ENCODE assay signal across 12 cellular contexts in genomic region chr1:116988248-116988647, GRCh38. TPM values are rescaled to one million over a fixed set of nuclear protein-coding genes. Genes with fewer than 3 reads are reported as not detected.
A peak's percentile ranks its signal among the peaks of the same experiment; 100 is the strongest.
DNase-seq lines count a peak whose midpoint lies in the region; ATAC-seq and TF ChIP-seq lines count a peak whose summit lies in the region.
"Had no signal": no experiment of that assay in that cellular context is flagged by ENCODE, and none has a peak within 500 bp of the region (broad histone marks: within the 10 kb centered on the region; RNA-seq: fewer than 3 reads in every experiment).

No MANE protein-coding gene starts in this region.

- H3K36me3 ChIP-seq in ACC112 (ENCODE audit: insufficient read depth, low read length) (no peaks in the 10 kb centered on the region), mammary epithelial cell (ENCODE audit: insufficient read depth, low read length) (peaks cover 2% of the 10 kb centered on the region), right atrium auricular region (peaks cover 11% of the 10 kb centered on the region)
- H3K36me3 ChIP-seq: BLaER1 had no signal

- 54% methylated on average over 7 of the region's 7 CpGs for WGBS in mammary epithelial cell (ENCODE audit: low coverage, missing lambda C conversion rate)

- dilution Hi-C loops in mammary epithelial cell (cut with HindIII; ENCODE audit: low sequenced_read_pairs) = no loop called here

- intact Hi-C loops in mammary epithelial cell (cut with micrococcal nuclease) = loop anchor here (5.0 kb wide), 1 partner anchor 64 kb away; no protein-coding TSS in a partner anchor

- no TSS peak for BruUV-seq in mammary epithelial cell (replicated peaks; lab: Mats Ljungman, UMichigan)

- H2AFZ ChIP-seq in ACC112 (ENCODE audit: low read length, unreplicated experiment) (no peak overlapping the region), mammary epithelial cell (ENCODE audit: low read depth, low read length) (no peak overlapping the region)

- H3K27me3 ChIP-seq in ACC112 (ENCODE audit: insufficient read depth, low read length) (no peaks in the 10 kb centered on the region), mammary epithelial cell (ENCODE audit: insufficient read depth, low read length) (no peaks in the 10 kb centered on the region), right atrium auricular region (no peaks in the 10 kb centered on the region)
- H3K27me3 ChIP-seq: BLaER1, cardiac muscle cell had no signal

- DNase-seq in M059J (ENCODE audit: low read depth) (peak; percentile 86), mammary epithelial cell (peak; percentile 16), right atrium auricular region (ENCODE audit: low spot score) (no peak), UCSD-AML1 (lab: John Stamatoyannopoulos, UW; ENCODE audit: unreplicated experiment) (no peak), amniotic stem cell (lab: John Stamatoyannopoulos, UW) (no peak)
- no peak for DNase-seq in activated CD8-positive, alpha-beta memory T cell treated with anti-CD3 and anti-CD28 coated beads for 24 hours
- DNase-seq: MM.1S, SIG-M5 had no signal

- no peaks in the 10 kb centered on the region for H4K20me1 ChIP-seq in mammary epithelial cell (ENCODE audit: insufficient read depth, low read length)
- H4K20me1 ChIP-seq: BLaER1 had no signal

- TF ChIP-seq CTCF in mammary epithelial cell (conservative IDR thresholded peaks at IDR 0.05 in 1 of 2, IDR thresholded peaks at IDR 0.05 in 1 of 2; ENCODE audit: extremely low read depth in 1 of 2, insufficient read depth in 1 of 2, low read depth in 1 of 2, low read length in 2 of 2) (no peak), right atrium auricular region (IDR thresholded peaks at IDR 0.05) (no peak)

- no peak overlapping the region for H3K4me3 ChIP-seq in ACC112 (ENCODE audit: low read depth, low read length)
- H3K4me3 ChIP-seq in mammary epithelial cell (replicated peaks in 1 of 3; ENCODE audit: insufficient read depth in 1 of 3, low read depth in 2 of 3, low read length in 3 of 3) = no peak overlapping the region
- no peak overlapping the region for H3K4me3 ChIP-seq in right atrium auricular region
- H3K4me3 ChIP-seq: BLaER1, cardiac muscle cell had no signal

- H3K4me1 ChIP-seq in ACC112 (ENCODE audit: control insufficient read depth, insufficient read depth, low read length, unreplicated experiment) = peaks cover 54% of the 10 kb centered on the region
- H3K4me1 ChIP-seq in mammary epithelial cell (ENCODE audit: insufficient read depth, low read length) = peaks cover 46% of the 10 kb centered on the region
- peaks cover 0 to 51% of the 10 kb centered on the region in 2 donors for H3K4me1 ChIP-seq in right atrium auricular region

- no peak overlapping the region for H3K9ac ChIP-seq in mammary epithelial cell (ENCODE audit: insufficient read depth, low read length)
- H3K9ac ChIP-seq: BLaER1 had no signal

- H3K9me3 ChIP-seq in mammary epithelial cell (replicated peaks; ENCODE audit: insufficient read depth, low read length) = no peaks in the 10 kb centered on the region
- no peaks in the 10 kb centered on the region for H3K9me3 ChIP-seq in right atrium auricular region
- H3K9me3 ChIP-seq: BLaER1 had no signal

- H3K79me2 ChIP-seq in ACC112 (ENCODE audit: control insufficient read depth, insufficient read depth, low read length, unreplicated experiment) = no peaks in the 10 kb centered on the region
- H3K79me2 ChIP-seq in mammary epithelial cell (ENCODE audit: insufficient read depth, low read length) = peaks cover 7% of the 10 kb centered on the region

- peak overlapping the region; percentile 99 for H3K27ac ChIP-seq in ACC112 (ENCODE audit: low read depth, low read length)
- H3K27ac ChIP-seq in mammary epithelial cell (ENCODE audit: insufficient read depth, low read depth, low read length) = no peak overlapping the region
- H3K27ac ChIP-seq in right atrium auricular region = peak overlapping the region; percentile 58 to 59
- H3K27ac ChIP-seq: BLaER1, cardiac muscle cell had no signal

- ATAC-seq in HG03520 (IDR thresholded peaks at IDR 0.05; ENCODE audit: unreplicated experiment) = no peak

- CTCF ChIA-PET in mammary epithelial cell (lab: Charles Lee; ENCODE audit: low non-redundant PET) = no interaction called here

- in situ Hi-C loops in mammary epithelial cell (cut with MboI; ENCODE audit: low sequenced_read_pairs in 2 of 2) = no loop called here

- H3K4me2 ChIP-seq in mammary epithelial cell (ENCODE audit: insufficient read depth, low read depth, low read length) = peak overlapping the region; percentile 16
- H3K4me2 ChIP-seq: BLaER1 had no signal

RNA-seq across cellular contexts. Expression of gene CD101, which starts 13.3 kb away (rescaled TPM):
- total RNA-seq in M059J (2014; rRNA removed; shearing (Covaris generic)) = 0.07 and 1.2 TPM in 2 replicates
- total RNA-seq in mammary epithelial cell = 1 to 10 TPM in 1 of 2 donors, under 1 TPM in 1; 0.50 to 1.1 TPM
- 0.15 TPM for polyA plus RNA-seq in mammary epithelial cell
- 2.0 TPM for polyA minus RNA-seq in mammary epithelial cell
- 1 to 10 TPM in 1 of 2 donors, under 1 TPM in 1; 0.11 to 1.3 TPM for total RNA-seq in right atrium auricular region

Comparison
In these comparisons a context has a peak if more than half of its experiments do, and no peak if none do; other contexts are left out.
1. DNase-seq: peak in M059J (single experiment) and mammary epithelial cell (single experiment); none in right atrium auricular region (single experiment), UCSD-AML1 (single experiment), activated CD8-positive, alpha-beta memory T cell treated with anti-CD3 and anti-CD28 coated beads for 24 hours (single experiment) and amniotic stem cell (single experiment).